In the genomic region with DNA sequence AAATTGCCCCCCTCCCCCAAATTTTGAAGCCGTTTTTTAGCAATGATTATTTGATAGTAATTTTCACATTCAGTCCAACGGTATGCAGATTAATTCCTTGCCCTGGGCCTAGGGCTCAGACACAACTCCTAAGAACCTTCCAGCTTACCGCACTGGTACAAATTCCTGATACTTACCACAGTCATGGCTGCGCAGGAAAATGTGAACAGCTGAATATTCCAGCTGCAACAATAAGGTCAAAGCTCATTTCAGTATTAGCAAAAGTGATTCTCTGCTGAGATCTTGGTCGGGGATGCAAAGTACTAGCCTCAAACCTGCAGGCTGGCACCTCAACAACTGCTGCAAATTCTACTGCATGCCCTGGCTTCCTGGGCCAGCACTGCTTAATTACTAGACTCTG, we compare ENCODE assay signal across 16 cellular contexts. TPM values are rescaled to one million over a fixed set of nuclear protein-coding genes. Genes with fewer than 3 reads are reported as not detected.
DNase-seq lines count a peak whose midpoint lies in the region; ATAC-seq and TF ChIP-seq lines count a peak whose summit lies in the region.
"Had no signal": no experiment of that assay in that cellular context is flagged by ENCODE, and none has a peak within 500 bp of the region (broad histone marks: within the 10 kb centered on the region; RNA-seq: fewer than 3 reads in every experiment).

No MANE protein-coding gene starts in this region.

- no peak overlapping the region for H4K8ac ChIP-seq in IMR-90 (ENCODE audit: low read depth in 2 of 2, low read length in 2 of 2)

- H3K4me3 Mint-ChIP-seq in Calu3 (ENCODE audit: low read depth, unreplicated experiment) = peak overlapping the region; percentile 86
- H3K4me3 Mint-ChIP-seq in activated naive CD8-positive, alpha-beta T cell treated with anti-CD3 and anti-CD28 coated beads, Interleukin-2, amount 50 U/mL, for 24 hours = peak overlapping the region; percentile 76
- peak overlapping the region in 7 of 10 donors; percentile 3 to 99 (median 82) for H3K4me3 Mint-ChIP-seq in naive thymus-derived CD4-positive, alpha-beta T cell

- in situ Hi-C loops in IMR-90 (cut with MboI; ENCODE audit: low sequenced_read_pairs) = no loop called here

- no peak overlapping the region for H3K27ac ChIP-seq in IMR-90 (ENCODE audit: insufficient read depth, low read length)
- H3K27ac ChIP-seq in naive thymus-derived CD4-positive, alpha-beta T cell (ENCODE audit: low read depth, low read length) = no peak overlapping the region
- H3K27ac ChIP-seq: gastrocnemius medialis, left ventricle myocardium inferior, parathyroid adenoma had no signal

- H3K27me3 Mint-ChIP-seq in Calu3 (ENCODE audit: unreplicated experiment) = no peaks in the 10 kb centered on the region
- no peaks in the 10 kb centered on the region for H3K27me3 Mint-ChIP-seq in activated naive CD8-positive, alpha-beta T cell treated with anti-CD3 and anti-CD28 coated beads, Interleukin-2, amount 50 U/mL, for 24 hours
- no peaks in the 10 kb centered on the region for H3K27me3 Mint-ChIP-seq in naive thymus-derived CD4-positive, alpha-beta T cell
- H3K27me3 Mint-ChIP-seq: activated naive CD8-positive, alpha-beta T cell treated with anti-CD3 and anti-CD28 coated beads, Interleukin-2, amount 10 ng/mL, durations not matched to agents 7 days and 5 days; dendritic cell treated with granulocyte-macrophage colony-stimulating factor and Interleukin-4, amounts not matched to agents 40 ng/mL and 50 ng/mL, for 4 days had no signal

- BruUV-seq in Calu3 (replicated peaks; lab: Mats Ljungman, UMichigan) (no TSS peak), IMR-90 (replicated peaks; lab: Mats Ljungman, UMichigan) (no TSS peak)

- H3K36me3 Mint-ChIP-seq in Calu3 (ENCODE audit: insufficient read depth, unreplicated experiment) = peaks cover 30% of the 10 kb centered on the region
- peaks cover 4% of the 10 kb centered on the region for H3K36me3 Mint-ChIP-seq in activated naive CD8-positive, alpha-beta T cell treated with anti-CD3 and anti-CD28 coated beads, Interleukin-2, amount 50 U/mL, for 24 hours (ENCODE audit: low read depth)
- peaks cover 0 to 3% (median 0%) of the 10 kb centered on the region in 5 donors for H3K36me3 Mint-ChIP-seq in naive thymus-derived CD4-positive, alpha-beta T cell

- H3K4me1 Mint-ChIP-seq in Calu3 (ENCODE audit: low read depth, unreplicated experiment) = peaks cover 18% of the 10 kb centered on the region
- peaks cover 36% of the 10 kb centered on the region for H3K4me1 Mint-ChIP-seq in activated naive CD8-positive, alpha-beta T cell treated with anti-CD3 and anti-CD28 coated beads, Interleukin-2, amount 50 U/mL, for 24 hours
- peaks cover 0 to 57% (median 43%) of the 10 kb centered on the region in 7 donors for H3K4me1 Mint-ChIP-seq in naive thymus-derived CD4-positive, alpha-beta T cell

- H4K20me1 ChIP-seq in IMR-90 (ENCODE audit: insufficient read depth, low read length) = peaks cover 4% of the 10 kb centered on the region; the same call in 1 of the 2 replicates

- H2AK5ac ChIP-seq in IMR-90 (ENCODE audit: low read depth, low read length) = no peak overlapping the region

- H2BK20ac ChIP-seq in IMR-90 (ENCODE audit: low read depth, low read length) = no peak overlapping the region

- no peak overlapping the region for H4K91ac ChIP-seq in IMR-90 (ENCODE audit: insufficient read depth, low read depth, low read length)

- no peaks in the 10 kb centered on the region; the same call in 1 of the 2 replicates for H3K4me1 ChIP-seq in IMR-90 (ENCODE audit: control insufficient read depth, insufficient read depth, low read length)
- H3K4me1 ChIP-seq in naive thymus-derived CD4-positive, alpha-beta T cell (ENCODE audit: control insufficient read depth in 2 of 2, insufficient read depth in 2 of 2, low read length in 2 of 2) = peaks cover 0 to 8% of the 10 kb centered on the region in 2 donors
- H3K4me1 ChIP-seq: left ventricle myocardium inferior had no signal

- DNase-seq in Calu3 = no peak
- no peak for DNase-seq in IMR-90
- DNase-seq in activated naive CD8-positive, alpha-beta T cell treated with anti-CD3 and anti-CD28 coated beads, Interleukin-2, amount 50 U/mL, for 24 hours = no peak
- DNase-seq in naive thymus-derived CD4-positive, alpha-beta T cell = no peak
- DNase-seq in NCI-H2227 (lab: John Stamatoyannopoulos, UW; ENCODE audit: unreplicated experiment) = no peak
- DNase-seq in GF-D8 (lab: John Stamatoyannopoulos, UW) = no peak
- DNase-seq in NCI-H226 = no peak
- DNase-seq: activated naive CD8-positive, alpha-beta T cell treated with anti-CD3 and anti-CD28 coated beads, Interleukin-2, amount 10 ng/mL, durations not matched to agents 7 days and 5 days; gastrocnemius medialis; left ventricle myocardium inferior; MV-4-11; NCI-H774; stimulated activated CD4-positive, alpha-beta T cell treated with anti-CD3 and anti-CD28 coated beads, Interleukin-4, amount 100 ng/mL, for 4 hours had no signal

- CTCF ChIA-PET in Calu3 (lab: Charles Lee) = no interaction called here
- CTCF ChIA-PET in IMR-90 (lab: Yijun Ruan, JAX) = no interaction called here
- CTCF ChIA-PET in naive thymus-derived CD4-positive, alpha-beta T cell (lab: Charles Lee) = no interaction called here

- no peaks in the 10 kb centered on the region for H3K27me3 ChIP-seq in IMR-90 (ENCODE audit: control insufficient read depth, insufficient read depth, low read length)
- H3K27me3 ChIP-seq in naive thymus-derived CD4-positive, alpha-beta T cell (ENCODE audit: control insufficient read depth in 2 of 2, insufficient read depth in 2 of 2, low read length in 2 of 2) = no peaks in the 10 kb centered on the region
- H3K27me3 ChIP-seq: gastrocnemius medialis had no signal

- H3K36me3 ChIP-seq in IMR-90 (ENCODE audit: control insufficient read depth, insufficient read depth, low read length) = no peaks in the 10 kb centered on the region
- H3K36me3 ChIP-seq in naive thymus-derived CD4-positive, alpha-beta T cell (ENCODE audit: control insufficient read depth in 2 of 3, insufficient read depth in 3 of 3, low read length in 3 of 3) = peaks cover 0 to 4% (median 0%) of the 10 kb centered on the region in 3 experiments
- H3K36me3 ChIP-seq: gastrocnemius medialis, left ventricle myocardium inferior had no signal

- no peak overlapping the region for H3K4me3 ChIP-seq in IMR-90 (ENCODE audit: insufficient read depth, low read depth, low read length)
- no peak overlapping the region for H3K4me3 ChIP-seq in naive thymus-derived CD4-positive, alpha-beta T cell (ENCODE audit: low read length)
- H3K4me3 ChIP-seq: gastrocnemius medialis, left ventricle myocardium inferior had no signal

- H4K5ac ChIP-seq in IMR-90 (ENCODE audit: low read depth, low read length) = no peak overlapping the region

- TF ChIP-seq CTCF in Calu3 (IDR thresholded peaks at IDR 0.05; ENCODE audit: unreplicated experiment) = no peak
- no peak for TF ChIP-seq CTCF in IMR-90 (conservative IDR thresholded peaks at IDR 0.05; ENCODE audit: low read depth, low read length)

- H2BK15ac ChIP-seq in IMR-90 (ENCODE audit: low read depth, low read length) = no peak overlapping the region

- no peak for TF ChIP-seq POLR2A in IMR-90 (IDR thresholded peaks at IDR 0.05; ENCODE audit: low read depth, low read length)

- H3K9me3 ChIP-seq in IMR-90 (ENCODE audit: control insufficient read depth, insufficient read depth, low read length) = no peaks in the 10 kb centered on the region
- no peaks in the 10 kb centered on the region for H3K9me3 ChIP-seq in naive thymus-derived CD4-positive, alpha-beta T cell (ENCODE audit: control insufficient read depth in 2 of 3, low read length in 3 of 3)
- H3K9me3 ChIP-seq: gastrocnemius medialis, left ventricle myocardium inferior had no signal

- no peak for TF ChIP-seq RAD21 in IMR-90 (IDR thresholded peaks at IDR 0.05; ENCODE audit: low read length)

- no peak overlapping the region for H3K27ac Mint-ChIP-seq in Calu3 (ENCODE audit: unreplicated experiment)
- H3K27ac Mint-ChIP-seq in activated naive CD8-positive, alpha-beta T cell treated with anti-CD3 and anti-CD28 coated beads, Interleukin-2, amount 50 U/mL, for 24 hours = no peak overlapping the region
- peak overlapping the region in 1 of 9 donors; percentile 5 for H3K27ac Mint-ChIP-seq in naive thymus-derived CD4-positive, alpha-beta T cell
- H3K27ac Mint-ChIP-seq: activated naive CD8-positive, alpha-beta T cell treated with anti-CD3 and anti-CD28 coated beads, Interleukin-2, amount 10 ng/mL, durations not matched to agents 7 days and 5 days; dendritic cell treated with granulocyte-macrophage colony-stimulating factor and Interleukin-4, amounts not matched to agents 40 ng/mL and 50 ng/mL, for 4 days had no signal

- intact Hi-C loops in Calu3 (cut with micrococcal nuclease; ENCODE audit: unreplicated experiment) (loop anchor here (2.0 to 5.0 kb wide), 2 partner anchors 39 to 103 kb away; no protein-coding TSS in a partner anchor), IMR-90 (cut with micrococcal nuclease) (loop anchor here (5.0 to 10.0 kb wide), 4 partner anchors 48 to 205 kb away; no protein-coding TSS in a partner anchor)
- intact Hi-C loops in naive thymus-derived CD4-positive, alpha-beta T cell (cut with micrococcal nuclease) = loop anchor here (5.0 to 10.0 kb wide), 3 partner anchors 113 to 375 kb away; no protein-coding TSS in a partner anchor

- H3K9me1 ChIP-seq in IMR-90 (ENCODE audit: insufficient read depth, low read length) = no peaks in the 10 kb centered on the region

- no peak overlapping the region for H2BK5ac ChIP-seq in IMR-90 (ENCODE audit: low read depth, low read length, poor library complexity, severe bottlenecking)

- H3K56ac ChIP-seq in IMR-90 (ENCODE audit: extremely low read depth, insufficient read depth, low read length) = no peak overlapping the region

- no peak overlapping the region for H3K9ac ChIP-seq in IMR-90 (ENCODE audit: low read depth, low read length)
- H3K9ac ChIP-seq: parathyroid adenoma had no signal

- dilution Hi-C loops in IMR-90 (cut with HindIII; ENCODE audit: low sequenced_read_pairs, unreplicated experiment) = no loop called here

- H3K18ac ChIP-seq in IMR-90 (ENCODE audit: low read depth, low read length) = no peak overlapping the region

- H2BK120ac ChIP-seq in IMR-90 (ENCODE audit: low read depth, low read length) = no peak overlapping the region

- peak overlapping the region; percentile 14; the same call in 1 of the 2 replicates for H3K4me2 ChIP-seq in IMR-90 (ENCODE audit: low read depth, low read length)

- H2AK9ac ChIP-seq in IMR-90 (replicated peaks; ENCODE audit: low read depth, low read length, poor library complexity) = no peak overlapping the region

- H3K23ac ChIP-seq in IMR-90 (ENCODE audit: low read depth, low read length) = no peak overlapping the region

- peaks cover 0 to 9% of the 10 kb centered on the region in 2 experiments; a peak in 2 of 4 replicates for H3K79me1 ChIP-seq in IMR-90 (ENCODE audit: low read depth in 1 of 2, low read length in 2 of 2)

- no peaks in the 10 kb centered on the region for H3K9me3 Mint-ChIP-seq in Calu3 (ENCODE audit: low read depth, unreplicated experiment)
- H3K9me3 Mint-ChIP-seq in activated naive CD8-positive, alpha-beta T cell treated with anti-CD3 and anti-CD28 coated beads, Interleukin-2, amount 50 U/mL, for 24 hours = no peaks in the 10 kb centered on the region
- peaks cover 0 to 5% (median 0%) of the 10 kb centered on the region in 11 donors for H3K9me3 Mint-ChIP-seq in naive thymus-derived CD4-positive, alpha-beta T cell
- H3K9me3 Mint-ChIP-seq: activated naive CD8-positive, alpha-beta T cell treated with anti-CD3 and anti-CD28 coated beads, Interleukin-2, amount 10 ng/mL, durations not matched to agents 7 days and 5 days; dendritic cell treated with granulocyte-macrophage colony-stimulating factor and Interleukin-4, amounts not matched to agents 40 ng/mL and 50 ng/mL, for 4 days had no signal

- no peak overlapping the region for H2AFZ ChIP-seq in IMR-90 (replicated peaks; ENCODE audit: low read length, poor library complexity)
- H2AFZ ChIP-seq: parathyroid adenoma had no signal

- POLR2A ChIA-PET in IMR-90 (lab: Charles Lee; ENCODE audit: unreplicated experiment) = no interaction called here
- POLR2A ChIA-PET in naive thymus-derived CD4-positive, alpha-beta T cell (lab: Charles Lee) = no interaction called here

- no peak overlapping the region for H3K14ac ChIP-seq in IMR-90 (replicated peaks; ENCODE audit: low read depth, low read length)

- 65% methylated on average over 3 of the region's 5 CpGs; no CpG with 5 or more reads in 1 of the 2 experiments for WGBS in IMR-90 (ENCODE audit: extremely low coverage in 2 of 2, insufficient read length in 1 of 2), 2 experiments

- ATAC-seq in IMR-90 (ENCODE audit: low read depth) (no peak), HG02623 (IDR thresholded peaks at IDR 0.05; ENCODE audit: unreplicated experiment) (no peak)
- no peak for ATAC-seq in activated naive CD8-positive, alpha-beta T cell treated with anti-CD3 and anti-CD28 coated beads, Interleukin-2, amount 50 U/mL, for 24 hours
- no peak for ATAC-seq in naive thymus-derived CD4-positive, alpha-beta T cell
- ATAC-seq: gastrocnemius medialis had no signal

- H3K4ac ChIP-seq in IMR-90 (ENCODE audit: low read depth, low read length) = no peak overlapping the region

RNA-seq across cellular contexts. Expression of a gene that starts 3.0 kb away (rescaled TPM):
- 19.0 and 19.7 TPM in 2 replicates for total RNA-seq in Calu3 (2022)
- total RNA-seq in IMR-90 (2012; rRNA removed) = 40.0 and 71.4 TPM in 2 replicates
- 14.5 and 19.3 TPM in 2 replicates for polyA plus RNA-seq in IMR-90 (2012; rRNA removed)
- 3.3 and 3.6 TPM in 2 replicates for polyA plus RNA-seq in IMR-90 (2012; cell fraction: cytosol; rRNA removed)
- 3.1 and 20.0 TPM in 2 replicates for polyA plus RNA-seq in IMR-90 (2012; cell fraction: nucleus; rRNA removed; ENCODE audit: low replicate concordance)
- 10 to 100 TPM; 13.8 to 27.5 (median 22.6) TPM for total RNA-seq in naive thymus-derived CD4-positive, alpha-beta T cell
- 1 to 10 TPM; 4.5 to 7.5 TPM for polyA plus RNA-seq in naive thymus-derived CD4-positive, alpha-beta T cell

RNA-seq across cellular contexts. Expression of a gene that starts 35.4 kb away (rescaled TPM):
- total RNA-seq in Calu3 (2022) (not detected in 2 replicates), IMR-90 (2012; rRNA removed) (not detected in 2 replicates)
- polyA plus RNA-seq in IMR-90 (2012; rRNA removed) = not detected in 2 replicates
- not detected in 2 replicates for polyA plus RNA-seq in IMR-90 (2012; cell fraction: cytosol; rRNA removed)
- not detected in 2 replicates for polyA plus RNA-seq in IMR-90 (2012; cell fraction: nucleus; rRNA removed; ENCODE audit: low replicate concordance)
- total RNA-seq in naive thymus-derived CD4-positive, alpha-beta T cell = not detected
- not detected for polyA plus RNA-seq in naive thymus-derived CD4-positive, alpha-beta T cell
- total RNA-seq: activated naive CD8-positive, alpha-beta T cell treated with anti-CD3 and anti-CD28 coated beads, Interleukin-2, amount 10 ng/mL, durations not matched to agents 7 days and 5 days; gastrocnemius medialis; left ventricle myocardium inferior had no signal
